In genomic region chr4:57163530-57164459, GRCh38 we compare ENCODE assay signal across 8 cellular contexts. TPM values are rescaled to one million over a fixed set of nuclear protein-coding genes. Genes with fewer than 3 reads are reported as not detected.
DNase-seq lines count a peak whose midpoint lies in the region; ATAC-seq and TF ChIP-seq lines count a peak whose summit lies in the region.

No MANE protein-coding gene starts in this region.

- H3K9me3 ChIP-seq in duodenal mucosa (ENCODE audit: control insufficient read depth in 1 of 2, low read length in 2 of 2), result no peaks in the 10 kb centered on the region

- no peaks in the 10 kb centered on the region for H3K27me3 ChIP-seq in duodenal mucosa (ENCODE audit: control insufficient read depth in 1 of 2, insufficient read depth in 2 of 2, low read length in 2 of 2)

- H3K36me3 ChIP-seq in duodenal mucosa (ENCODE audit: control insufficient read depth in 1 of 2, insufficient read depth in 2 of 2, low read length in 2 of 2), result no peaks in the 10 kb centered on the region

- 2 to 3% methylated on average over 61 of the region's 61 CpGs for WGBS in lower leg skin, 2 donors

- intact Hi-C loops in lower leg skin (cut with DNase I; ENCODE audit: low total_unique reads), result no loop called here

- peak in 1 of 3 donors; percentile 59 for TF ChIP-seq CTCF in lower leg skin (IDR thresholded peaks at IDR 0.05)

- H3K4me3 ChIP-seq in duodenal mucosa (ENCODE audit: low read depth in 1 of 2, low read length in 2 of 2) (peak overlapping the region; percentile 74 to 89), lower leg skin (ENCODE audit: low read depth, poor library complexity, severe bottlenecking) (peak overlapping the region; percentile 41)

- DNase-seq in C1 segment of cervical spinal cord (lab: John Stamatoyannopoulos, UW) (peak in 13 of 14 donors; percentile 35 to 85 (median 74)), NCI-H526 treated with DMSO at 0.1 percent for 48 hours (lab: John Stamatoyannopoulos, UW) (peak; percentile 55), lower leg skin (ENCODE audit: low spot score in 2 of 2) (peak; percentile 62 to 95)
- DNase-seq in activated CD4-positive, alpha-beta T cell treated with anti-CD3 and anti-CD28 coated beads, Interleukin-2, amount 50 U/mL, for 48 hours, result peak; percentile 76 to 78
- DNase-seq in stimulated activated CD4-positive, alpha-beta T cell treated with anti-CD3 and anti-CD28 coated beads, Interleukin-4, amount 100 ng/mL, for 24 hours, result peak; percentile 68

- H3K4me1 ChIP-seq in duodenal mucosa (ENCODE audit: control insufficient read depth in 1 of 2, insufficient read depth in 2 of 2, low read length in 2 of 2), result peaks cover 0 to 12% of the 10 kb centered on the region in 2 donors

- TF ChIP-seq POLR2A in lower leg skin (IDR thresholded peaks at IDR 0.05), result no peak

- no peak overlapping the region for H3K27ac ChIP-seq in duodenal mucosa (ENCODE audit: low read depth, low read length)

- H3K9ac ChIP-seq in duodenal mucosa (ENCODE audit: low read depth in 1 of 2, low read length in 2 of 2), result peak overlapping the region; percentile 41 to 52

- peak; percentile 95 for ATAC-seq in GM19351 (IDR thresholded peaks at IDR 0.05; ENCODE audit: unreplicated experiment)
- peak; percentile 90 for ATAC-seq in HG03469 (IDR thresholded peaks at IDR 0.05; ENCODE audit: unreplicated experiment)

RNA-seq across cellular contexts. Expression of gene IGFBP7, which starts 53.6 kb away (rescaled TPM):
- 100 to 1,000 TPM; 122 to 324 (median 168) TPM for total RNA-seq in lower leg skin
